In genomic region chr16:85958731-85959130, GRCh38 we compare ENCODE assay signal across 35 cellular contexts. TPM values are rescaled to one million over a fixed set of nuclear protein-coding genes. Genes with fewer than 3 reads are reported as not detected.
DNase-seq lines count a peak whose midpoint lies in the region; ATAC-seq, FAIRE-seq and TF ChIP-seq lines count a peak whose summit lies in the region.
"Had no signal": no experiment of that assay in that cellular context is flagged by ENCODE, and none has a peak within 500 bp of the region (broad histone marks: within the 10 kb centered on the region; RNA-seq: fewer than 3 reads in every experiment).

No MANE protein-coding gene starts in this region.

- H3K4me1 Mint-ChIP-seq in endodermal cell, result no peaks in the 10 kb centered on the region
- H3K4me1 Mint-ChIP-seq: CD4-positive, CD25-positive, alpha-beta regulatory T cell had no signal

- no peak for DNase-seq in K562 (ENCODE audit: extremely low read depth in 1 of 4, low spot score in 3 of 4)
- DNase-seq in endodermal cell, result no peak
- DNase-seq in COR-L47 (lab: John Stamatoyannopoulos, UW), result no peak
- DNase-seq: 8988T; ACHN; AML-193; BE2C; C1 segment of cervical spinal cord; Caco-2; Calu3; CD4-positive, alpha-beta memory T cell; CD4-positive, alpha-beta T cell; CD4-positive, CD25-positive, alpha-beta regulatory T cell; CD8-positive, alpha-beta memory T cell; CD8-positive, alpha-beta T cell; DMS 273 treated with DMSO at 0.1 percent for 48 hours; DMS153; DMS53; DMS79; DMS79 treated with DMSO at 0.1 percent for 48 hours; DND-41; EL had no signal

- no peak for FAIRE-seq in K562 (lab: Jason Lieb, UNC)
- FAIRE-seq: A204.1, A549, D721Med had no signal

- no peak overlapping the region for H2AFZ ChIP-seq in K562 (ENCODE audit: low read depth, low read length)

- H4K20me1 ChIP-seq in K562 (replicated peaks; ENCODE audit: control insufficient read depth, insufficient read depth, low read length), result no peaks in the 10 kb centered on the region
- H4K20me1 ChIP-seq: BLaER1; BLaER1 treated with 17β-estradiol and CSF1 and Interleukin-3, amounts not matched to agents 10 nM and 100 nM had no signal

- peaks cover 6% of the 10 kb centered on the region for H3K27me3 Mint-ChIP-seq in endodermal cell (ENCODE audit: insufficient read depth)
- H3K27me3 Mint-ChIP-seq: B cell; CD4-positive, alpha-beta memory T cell; CD4-positive, alpha-beta T cell; CD4-positive, CD25-positive, alpha-beta regulatory T cell had no signal

- H3K36me3 ChIP-seq in HEK293 (ENCODE audit: control insufficient read depth in 2 of 2, insufficient read depth in 1 of 2, low read length in 2 of 2), result no peaks in the 10 kb centered on the region
- H3K36me3 ChIP-seq in K562 (ENCODE audit: control insufficient read depth, insufficient read depth, low read length), result no peaks in the 10 kb centered on the region
- no peaks in the 10 kb centered on the region for H3K36me3 ChIP-seq in endodermal cell (ENCODE audit: control insufficient read depth, insufficient read depth, low read length)
- H3K36me3 ChIP-seq: BE2C; BLaER1; BLaER1 treated with 17β-estradiol and CSF1 and Interleukin-3, amounts not matched to agents 10 nM and 100 nM had no signal

- in situ Hi-C loops in K562 (cut with MboI), result no loop called here

- H3K4me1 ChIP-seq in HEK293 (ENCODE audit: control insufficient read depth, insufficient read depth, low read length) (no peaks in the 10 kb centered on the region), K562 (replicated peaks in 1 of 2; ENCODE audit: control insufficient read depth in 2 of 2, insufficient read depth in 2 of 2, low read length in 2 of 2) (peaks cover 0 to 3% of the 10 kb centered on the region in 2 experiments; a peak in 1 of 5 replicates), endodermal cell (ENCODE audit: control insufficient read depth, insufficient read depth, low read length) (no peaks in the 10 kb centered on the region)
- H3K4me1 ChIP-seq: A549, BE2C, Caco-2 had no signal

- no peak overlapping the region for H3K27ac Mint-ChIP-seq in endodermal cell
- H3K27ac Mint-ChIP-seq: B cell; CD4-positive, alpha-beta memory T cell; CD4-positive, alpha-beta T cell; CD4-positive, CD25-positive, alpha-beta regulatory T cell; CD8-positive, alpha-beta memory T cell; CD8-positive, alpha-beta T cell had no signal

- no peak overlapping the region for H3K4me2 ChIP-seq in K562 (ENCODE audit: insufficient read depth, low read length)
- H3K4me2 ChIP-seq: A549 had no signal

- H3K9me1 ChIP-seq in K562 (ENCODE audit: control insufficient read depth, insufficient read depth, low read length), result no peaks in the 10 kb centered on the region

- 6% methylated on average over 8 of the region's 8 CpGs for WGBS in K562 (ENCODE audit: insufficient coverage, low coverage, missing lambda C conversion rate)
- WGBS in endodermal cell (ENCODE audit: insufficient coverage in 1 of 2, insufficient read length in 1 of 2), 2 experiments, result 91 to 95% methylated on average over 8 of the region's 8 CpGs

- no peaks in the 10 kb centered on the region for H3K9me3 ChIP-seq in HEK293 (ENCODE audit: control insufficient read depth, insufficient read depth, low read depth, low read length)
- no peaks in the 10 kb centered on the region for H3K9me3 ChIP-seq in K562 (replicated peaks; ENCODE audit: control insufficient read depth, insufficient read depth, low read depth, low read length)
- H3K9me3 ChIP-seq in endodermal cell (ENCODE audit: control insufficient read depth, low read length), result no peaks in the 10 kb centered on the region
- H3K9me3 ChIP-seq: BE2C, BLaER1, Caco-2 had no signal

- no peak for TF ChIP-seq POLR2A in K562 (conservative IDR thresholded peaks at IDR 0.05)

- H3K4me3 ChIP-seq in HEK293 (ENCODE audit: low read depth, low read length), result no peak overlapping the region
- H3K4me3 ChIP-seq in K562, result no peak overlapping the region
- no peak overlapping the region for H3K4me3 ChIP-seq in endodermal cell (ENCODE audit: low read length)
- H3K4me3 ChIP-seq: A549; BLaER1; BLaER1 treated with 17β-estradiol and CSF1 and Interleukin-3, amounts not matched to agents 10 nM and 100 nM had no signal

- no peaks in the 10 kb centered on the region for H3K36me3 Mint-ChIP-seq in endodermal cell (ENCODE audit: low read depth)
- H3K36me3 Mint-ChIP-seq: CD14-positive monocyte; CD4-positive, alpha-beta memory T cell; CD4-positive, CD25-positive, alpha-beta regulatory T cell; CD8-positive, alpha-beta T cell had no signal

- H3K27ac ChIP-seq in HEK293 (ENCODE audit: extremely low read depth, low read depth, low read length) (no peak overlapping the region), K562 (ENCODE audit: extremely low read depth, low read depth, low read length) (no peak overlapping the region), endodermal cell (ENCODE audit: low read depth, low read length) (no peak overlapping the region)
- H3K27ac ChIP-seq: 22Rv1; A549; BLaER1; BLaER1 treated with 17β-estradiol and CSF1 and Interleukin-3, amounts not matched to agents 10 nM and 100 nM; C4-2B had no signal

- H3K9me3 Mint-ChIP-seq in endodermal cell, result no peaks in the 10 kb centered on the region
- H3K9me3 Mint-ChIP-seq: CD4-positive, alpha-beta memory T cell; CD4-positive, alpha-beta T cell; CD4-positive, CD25-positive, alpha-beta regulatory T cell; CD8-positive, alpha-beta T cell had no signal

- BruUV-seq in K562 (replicated peaks; lab: Mats Ljungman, UMichigan), result no TSS peak

- H3K4me3 Mint-ChIP-seq in endodermal cell, result no peak overlapping the region
- H3K4me3 Mint-ChIP-seq: B cell; CD14-positive monocyte; CD4-positive, alpha-beta memory T cell; CD4-positive, alpha-beta T cell; CD4-positive, CD25-positive, alpha-beta regulatory T cell; CD8-positive, alpha-beta memory T cell; CD8-positive, alpha-beta T cell had no signal

- TF ChIP-seq CTCF in HEK293 (tag by site-specific recombination; IDR thresholded peaks at IDR 0.05), result no peak
- TF ChIP-seq CTCF in K562 (IDR thresholded peaks at IDR 0.05 in 2 of 3, conservative IDR thresholded peaks at IDR 0.05 in 1 of 3; ENCODE audit: insufficient read depth in 2 of 3, low read depth in 1 of 3, low read length in 3 of 3), result no peak
- TF ChIP-seq CTCF in endodermal cell (conservative IDR thresholded peaks at IDR 0.05), result no peak

- CTCF ChIA-PET in HEK293 (lab: Yijun Ruan, JAX), result interaction anchor here (0.6 to 0.9 kb wide), 3 partner anchors 51 to 509 kb away, joined by 3 to 8 read pairs (median 3); no protein-coding TSS in a partner anchor
- CTCF ChIA-PET in K562 (lab: Yijun Ruan, JAX; ENCODE audit: low intra/inter-chr PET ratio), result no interaction called here

- POLR2A ChIA-PET in HEK293 (lab: Yijun Ruan, JAX), result no interaction called here
- POLR2A ChIA-PET in K562 (lab: Yijun Ruan, JAX), result interaction anchor here (0.6 to 1.1 kb wide), 2 partner anchors 12 to 20 kb away, joined by 4 read pairs; no protein-coding TSS in a partner anchor

- TF ChIP-seq EP300 in K562 (IDR thresholded peaks at IDR 0.05; ENCODE audit: low read length), result no peak

- no peak for TF ChIP-seq RAD21 in K562 (CRISPR knock-in tag; conservative IDR thresholded peaks at IDR 0.05 in 1 of 2, IDR thresholded peaks at IDR 0.05 in 1 of 2)

- H3K9ac ChIP-seq in K562 (ENCODE audit: insufficient read depth in 1 of 2, low read depth in 2 of 2, low read length in 2 of 2) (no peak overlapping the region), endodermal cell (ENCODE audit: extremely low read depth, low read length, poor library complexity, severe bottlenecking) (no peak overlapping the region)
- H3K9ac ChIP-seq: BLaER1; BLaER1 treated with 17β-estradiol and CSF1 and Interleukin-3, amounts not matched to agents 10 nM and 100 nM had no signal

- ATAC-seq in K562, result no peak
- ATAC-seq: A549; CD8-positive, alpha-beta T cell had no signal

- intact Hi-C loops in K562 (cut with micrococcal nuclease), result no loop called here

- no peaks in the 10 kb centered on the region for H3K79me2 ChIP-seq in K562 (ENCODE audit: control insufficient read depth, insufficient read depth, low read length)

- H3K27me3 ChIP-seq in K562 (ENCODE audit: control insufficient read depth in 2 of 2, insufficient read depth in 2 of 2, low read length in 2 of 2) (peaks cover 14 to 51% of the 10 kb centered on the region in 2 experiments; a peak in 4 of 5 replicates), endodermal cell (ENCODE audit: control insufficient read depth, insufficient read depth, low read length, poor library complexity, severe bottlenecking) (no peaks in the 10 kb centered on the region)
- H3K27me3 ChIP-seq: BLaER1; BLaER1 treated with 17β-estradiol and CSF1 and Interleukin-3, amounts not matched to agents 10 nM and 100 nM had no signal

TF ChIP-seq in K562, 482 proteins besides CTCF, POLR2A, EP300 and RAD21:
- no peak for TF ChIP-seq TSC22D4 (tag; IDR thresholded peaks at IDR 0.05)
- peak; percentile 59 for TF ChIP-seq ZNF146 (CRISPR knock-in tag; IDR thresholded peaks at IDR 0.05; ENCODE audit: unreplicated experiment)

RNA-seq across cellular contexts. Expression of gene IRF8, which starts 59.8 kb away (rescaled TPM):
- not detected in 2 replicates for total RNA-seq in K562 (2011; cell fraction: chromatin; rRNA removed; ENCODE audit: low replicate concordance)
- not detected in 2 replicates for total RNA-seq in K562 (2011; cell fraction: nucleolus; rRNA removed)
- not detected in 2 replicates for total RNA-seq in K562 (2011; cell fraction: nucleoplasm; rRNA removed)
- total RNA-seq in K562 (2014; rRNA removed) (not detected in 2 replicates), K562 (2014; rRNA removed; fragmentation: Illumina TruSeq; extraction: Trizol) (not detected in 2 replicates), K562 (2015; rRNA removed; fragmentation: Illumina TruSeq; extraction: Trizol) (not detected in 2 replicates), K562 (2021) (0.65 and 0.98 TPM in 2 replicates), endodermal cell (under 1 TPM; 0.24 to 0.75 TPM)
- polyA plus RNA-seq in K562 (2011; rRNA removed) (not detected in 2 replicates), K562 (2014; fragmentation: Illumina TruSeq; extraction: Trizol) (0.07 TPM in 1 of 2 replicates, not detected in the other), K562 (2014; fragmentation: Nextera tagmentation; extraction: Ambion mirVana) (not detected), K562 (2014; rRNA removed) (0.01 and 0.03 TPM in 2 replicates)
- not detected in 2 replicates for polyA plus RNA-seq in K562 (2011; cell fraction: cytosol; rRNA removed)
- polyA plus RNA-seq in K562 (2011; cell fraction: nucleus; rRNA removed), result not detected in 2 replicates
- polyA plus RNA-seq in K562 (2012), result not detected in 2 replicates
- polyA minus RNA-seq in K562 (2011; rRNA and poly(A)+ RNA removed), result not detected in 2 replicates
- not detected in 2 replicates for polyA minus RNA-seq in K562 (2011; cell fraction: cytosol; rRNA and poly(A)+ RNA removed)
- not detected in 2 replicates for polyA minus RNA-seq in K562 (2011; cell fraction: nucleus; rRNA and poly(A)+ RNA removed)
- 0.64 TPM for polyA plus RNA-seq in endodermal cell (2013, experiment 1 of 2)
- 0.21 TPM for polyA plus RNA-seq in endodermal cell (2013, experiment 2 of 2)
- total RNA-seq: Daoy had no signal
- polyA plus RNA-seq: AG04450, BJ had no signal

Comparison
In these comparisons a context has a peak if more than half of its experiments do, and no peak if none do; other contexts are left out.
1. Of the 44 proteins assayed by ChIP-seq in both K562 and HEK293: peak only in K562: none; only in HEK293: none; in both: ZNF146; in neither: 43.